1 cellular context compared by ENCODE assay signal in the genomic region with DNA sequence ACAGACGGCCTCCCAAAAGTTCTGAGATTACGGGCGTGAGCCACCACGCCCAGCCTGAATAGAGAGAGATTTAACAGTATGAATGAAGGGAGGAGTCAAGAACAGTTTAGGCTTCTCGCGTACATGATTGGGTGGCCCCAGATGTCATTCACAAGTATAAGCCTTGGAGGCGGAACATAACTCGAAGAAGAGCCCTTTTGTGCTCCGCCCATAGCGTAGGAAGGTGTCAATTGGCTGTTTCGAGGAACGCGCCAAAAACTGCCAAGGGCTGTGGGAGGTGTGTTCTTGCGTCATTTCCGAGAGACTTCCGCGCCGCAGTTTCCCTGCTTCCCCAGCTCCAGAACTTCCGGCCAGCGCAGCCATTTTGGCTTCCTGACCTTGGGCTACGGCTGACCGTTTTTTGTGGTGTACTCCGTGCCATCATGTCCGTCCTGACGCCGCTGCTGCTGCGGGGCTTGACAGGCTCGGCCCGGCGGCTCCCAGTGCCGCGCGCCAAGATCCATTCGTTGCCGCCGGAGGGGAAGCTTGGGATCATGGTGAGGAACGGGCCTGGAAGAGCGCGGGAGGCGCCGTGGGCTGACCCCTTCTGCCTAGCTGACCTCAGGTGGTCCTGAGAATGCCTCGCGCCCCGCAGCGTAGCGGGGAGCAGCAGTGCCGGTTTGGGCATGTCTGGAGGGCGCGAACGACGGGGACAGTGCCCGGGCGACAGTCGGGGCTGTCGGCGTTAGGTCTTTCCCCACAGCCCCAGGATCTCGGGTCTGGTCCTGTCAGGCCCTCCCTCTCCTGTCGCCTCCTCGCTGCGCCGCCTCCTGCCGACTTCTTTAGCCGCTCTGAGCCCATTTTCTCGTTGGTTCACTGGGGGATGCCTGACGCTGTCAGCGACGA.
TF ChIP-seq lines count a peak whose summit lies in the region.

COX8A (plus strand) TSS at position 362 of the 885 bp plus-strand sequence; CDS start at position 423, 61 bp downstream.

TF ChIP-seq in HepG2, 621 proteins besides CTCF, POLR2A, EP300 and RAD21 (continued from another document and continues in another):
- TF ChIP-seq, protein P1, sequence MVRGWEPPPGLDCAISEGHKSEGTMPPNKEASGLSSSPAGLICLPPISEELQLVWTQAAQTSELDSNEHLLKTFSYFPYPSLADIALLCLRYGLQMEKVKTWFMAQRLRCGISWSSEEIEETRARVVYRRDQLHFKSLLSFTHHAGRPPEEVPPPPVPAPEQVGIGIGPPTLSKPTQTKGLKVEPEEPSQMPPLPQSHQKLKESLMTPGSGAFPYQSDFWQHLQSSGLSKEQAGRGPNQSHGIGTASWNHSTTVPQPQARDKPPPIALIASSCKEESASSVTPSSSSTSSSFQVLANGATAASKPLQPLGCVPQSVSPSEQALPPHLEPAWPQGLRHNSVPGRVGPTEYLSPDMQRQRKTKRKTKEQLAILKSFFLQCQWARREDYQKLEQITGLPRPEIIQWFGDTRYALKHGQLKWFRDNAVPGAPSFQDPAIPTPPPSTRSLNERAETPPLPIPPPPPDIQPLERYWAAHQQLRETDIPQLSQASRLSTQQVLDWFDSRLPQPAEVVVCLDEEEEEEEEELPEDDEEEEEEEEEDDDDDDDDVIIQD (CRISPR knock-in tag; IDR thresholded peaks at IDR 0.05; ENCODE audit: low read depth): 0 out of 2 replicates have a peak, but pooled peaks have one; percentile 42
- TF ChIP-seq ZNF615 (CRISPR knock-in tag; IDR thresholded peaks at IDR 0.05; ENCODE audit: borderline replicate concordance) (no peak), ZNF713 (CRISPR knock-in tag; IDR thresholded peaks at IDR 0.05) (no peak), ZNF296 (CRISPR knock-in tag; conservative IDR thresholded peaks at IDR 0.05) (peak; percentile 83; the same call in 1 of the 2 replicates), ZSCAN30 (CRISPR knock-in tag; IDR thresholded peaks at IDR 0.05) (no peak), SSRP1 (CRISPR knock-in tag; IDR thresholded peaks at IDR 0.05) (no peak), CERS6 (CRISPR knock-in tag; IDR thresholded peaks at IDR 0.05) (0 out of 2 replicates have a peak, but pooled peaks have one; percentile 19), SAFB2 (CRISPR knock-in tag; IDR thresholded peaks at IDR 0.05; ENCODE audit: borderline replicate concordance, low read depth) (no peak; the same call in 1 of the 2 replicates), FOXJ3 (CRISPR knock-in tag; IDR thresholded peaks at IDR 0.05; ENCODE audit: borderline replicate concordance) (peak; percentile 51; the same call in 1 of the 2 replicates), ZFAT (CRISPR knock-in tag; conservative IDR thresholded peaks at IDR 0.05) (no peak; the same call in 1 of the 2 replicates), ATF7 (IDR thresholded peaks at IDR 0.05) (peak; percentile 70), ATF7 (CRISPR knock-in tag; IDR thresholded peaks at IDR 0.05) (no peak; the same call in 1 of the 2 replicates), ZEB1 (IDR thresholded peaks at IDR 0.05; ENCODE audit: insufficient replicate concordance, low read depth) (no peak), ZNF235 (CRISPR knock-in tag; IDR thresholded peaks at IDR 0.05; ENCODE audit: borderline replicate concordance) (no peak), ZNF782 (CRISPR knock-in tag; IDR thresholded peaks at IDR 0.05; ENCODE audit: borderline replicate concordance) (peak; percentile 53; the same call in 1 of the 2 replicates), KMT2B (CRISPR knock-in tag; IDR thresholded peaks at IDR 0.05) (peak; percentile 87), NKX3-1 (CRISPR knock-in tag; IDR thresholded peaks at IDR 0.05) (0 out of 2 replicates have a peak, but pooled peaks have one; percentile 4), SAP130 (CRISPR knock-in tag; IDR thresholded peaks at IDR 0.05; ENCODE audit: low read depth) (peak; percentile 93), PRPF4 (IDR thresholded peaks at IDR 0.05; ENCODE audit: low read depth, low read length, poor library complexity, severe bottlenecking) (no peak), MAFK (conservative IDR thresholded peaks at IDR 0.05 in 1 of 2, IDR thresholded peaks at IDR 0.05 in 1 of 2; ENCODE audit: low read length in 2 of 2) (no peak), MAFF (IDR thresholded peaks at IDR 0.05; ENCODE audit: low read depth, low read length) (no peak), RXRA (CRISPR knock-in tag; IDR thresholded peaks at IDR 0.05) (peak; percentile 68; the same call in 1 of the 2 replicates), NRL (CRISPR knock-in tag; IDR thresholded peaks at IDR 0.05; ENCODE audit: borderline replicate concordance) (peak; percentile 31; the same call in 1 of the 2 replicates), HOXA7 (CRISPR knock-in tag; IDR thresholded peaks at IDR 0.05) (no peak), ZNF616 (CRISPR knock-in tag; IDR thresholded peaks at IDR 0.05; ENCODE audit: low read depth) (peak; percentile 32; the same call in 1 of the 2 replicates), NONO (IDR thresholded peaks at IDR 0.05) (no peak), NONO (CRISPR knock-in tag; conservative IDR thresholded peaks at IDR 0.05) (peak; percentile 88), TBL1XR1 (IDR thresholded peaks at IDR 0.05; ENCODE audit: borderline replicate concordance, low read length, partially characterized antibody) (no peak), ARNTL (CRISPR knock-in tag; IDR thresholded peaks at IDR 0.05) (peak; percentile 51), SMARCC2 (IDR thresholded peaks at IDR 0.05) (no peak), CC2D1A (CRISPR knock-in tag; IDR thresholded peaks at IDR 0.05) (no peak), SMAD1 (CRISPR knock-in tag; IDR thresholded peaks at IDR 0.05; ENCODE audit: borderline replicate concordance, low read depth) (peak; percentile 95), PLRG1 (conservative IDR thresholded peaks at IDR 0.05) (no peak), MEIS1 (CRISPR knock-in tag; IDR thresholded peaks at IDR 0.05; ENCODE audit: borderline replicate concordance) (no peak), REPIN1 (CRISPR knock-in tag; IDR thresholded peaks at IDR 0.05; ENCODE audit: borderline replicate concordance, low read depth) (peak; percentile 80; the same call in 1 of the 2 replicates), MAX (IDR thresholded peaks at IDR 0.05) (peak; percentile 77; the same call in 1 of the 2 replicates), TBX3 (IDR thresholded peaks at IDR 0.05; ENCODE audit: borderline replicate concordance) (no peak), GFI1 (CRISPR knock-in tag; IDR thresholded peaks at IDR 0.05; ENCODE audit: borderline replicate concordance) (no peak), KDM2A (CRISPR knock-in tag; IDR thresholded peaks at IDR 0.05; ENCODE audit: borderline replicate concordance, low read depth) (peak; percentile 89), NFE2L1 (CRISPR knock-in tag; IDR thresholded peaks at IDR 0.05; ENCODE audit: borderline replicate concordance) (peak; percentile 72; the same call in 1 of the 2 replicates), HES4 (CRISPR knock-in tag; IDR thresholded peaks at IDR 0.05; ENCODE audit: borderline replicate concordance) (peak; percentile 95), HCFC1 (IDR thresholded peaks at IDR 0.05; ENCODE audit: low read depth, low read length) (0 out of 2 replicates have a peak, but pooled peaks have one; percentile 29), SRF (IDR thresholded peaks at IDR 0.05; ENCODE audit: low read depth, low read length) (no peak; the same call in 1 of the 2 replicates), ZNF816 (CRISPR knock-in tag; IDR thresholded peaks at IDR 0.05; ENCODE audit: borderline replicate concordance) (no peak; the same call in 1 of the 2 replicates), ZNF138 (CRISPR knock-in tag; IDR thresholded peaks at IDR 0.05; ENCODE audit: low read depth) (no peak; the same call in 1 of the 2 replicates), ZMYM3 (CRISPR knock-in tag; IDR thresholded peaks at IDR 0.05) (no peak), ZNF792 (CRISPR knock-in tag; IDR thresholded peaks at IDR 0.05) (peak; percentile 75; the same call in 1 of the 2 replicates), ZNF549 (CRISPR knock-in tag; IDR thresholded peaks at IDR 0.05) (no peak)
- TF ChIP-seq, protein P2, sequence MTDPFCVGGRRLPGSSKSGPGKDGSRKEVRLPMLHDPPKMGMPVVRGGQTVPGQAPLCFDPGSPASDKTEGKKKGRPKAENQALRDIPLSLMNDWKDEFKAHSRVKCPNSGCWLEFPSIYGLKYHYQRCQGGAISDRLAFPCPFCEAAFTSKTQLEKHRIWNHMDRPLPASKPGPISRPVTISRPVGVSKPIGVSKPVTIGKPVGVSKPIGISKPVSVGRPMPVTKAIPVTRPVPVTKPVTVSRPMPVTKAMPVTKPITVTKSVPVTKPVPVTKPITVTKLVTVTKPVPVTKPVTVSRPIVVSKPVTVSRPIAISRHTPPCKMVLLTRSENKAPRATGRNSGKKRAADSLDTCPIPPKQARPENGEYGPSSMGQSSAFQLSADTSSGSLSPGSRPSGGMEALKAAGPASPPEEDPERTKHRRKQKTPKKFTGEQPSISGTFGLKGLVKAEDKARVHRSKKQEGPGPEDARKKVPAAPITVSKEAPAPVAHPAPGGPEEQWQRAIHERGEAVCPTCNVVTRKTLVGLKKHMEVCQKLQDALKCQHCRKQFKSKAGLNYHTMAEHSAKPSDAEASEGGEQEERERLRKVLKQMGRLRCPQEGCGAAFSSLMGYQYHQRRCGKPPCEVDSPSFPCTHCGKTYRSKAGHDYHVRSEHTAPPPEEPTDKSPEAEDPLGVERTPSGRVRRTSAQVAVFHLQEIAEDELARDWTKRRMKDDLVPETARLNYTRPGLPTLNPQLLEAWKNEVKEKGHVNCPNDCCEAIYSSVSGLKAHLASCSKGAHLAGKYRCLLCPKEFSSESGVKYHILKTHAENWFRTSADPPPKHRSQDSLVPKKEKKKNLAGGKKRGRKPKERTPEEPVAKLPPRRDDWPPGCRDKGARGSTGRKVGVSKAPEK (CRISPR knock-in tag; IDR thresholded peaks at IDR 0.05; ENCODE audit: borderline replicate concordance): no peak
- TF ChIP-seq, protein P3, sequence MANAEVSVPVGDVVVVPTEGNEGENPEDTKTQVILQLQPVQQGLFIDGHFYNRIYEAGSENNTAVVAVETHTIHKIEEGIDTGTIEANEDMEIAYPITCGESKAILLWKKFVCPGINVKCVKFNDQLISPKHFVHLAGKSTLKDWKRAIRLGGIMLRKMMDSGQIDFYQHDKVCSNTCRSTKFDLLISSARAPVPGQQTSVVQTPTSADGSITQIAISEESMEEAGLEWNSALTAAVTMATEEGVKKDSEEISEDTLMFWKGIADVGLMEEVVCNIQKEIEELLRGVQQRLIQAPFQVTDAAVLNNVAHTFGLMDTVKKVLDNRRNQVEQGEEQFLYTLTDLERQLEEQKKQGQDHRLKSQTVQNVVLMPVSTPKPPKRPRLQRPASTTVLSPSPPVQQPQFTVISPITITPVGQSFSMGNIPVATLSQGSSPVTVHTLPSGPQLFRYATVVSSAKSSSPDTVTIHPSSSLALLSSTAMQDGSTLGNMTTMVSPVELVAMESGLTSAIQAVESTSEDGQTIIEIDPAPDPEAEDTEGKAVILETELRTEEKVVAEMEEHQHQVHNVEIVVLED (CRISPR knock-in tag; IDR thresholded peaks at IDR 0.05; ENCODE audit: borderline replicate concordance): peak; percentile 66; the same call in 1 of the 2 replicates
- TF ChIP-seq, protein P4, sequence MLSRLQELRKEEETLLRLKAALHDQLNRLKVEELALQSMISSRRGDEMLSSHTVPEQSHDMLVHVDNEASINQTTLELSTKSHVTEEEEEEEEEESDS (CRISPR knock-in tag; IDR thresholded peaks at IDR 0.05; ENCODE audit: borderline replicate concordance): peak; percentile 35; the same call in 1 of the 2 replicates
- TF ChIP-seq, protein P5, sequence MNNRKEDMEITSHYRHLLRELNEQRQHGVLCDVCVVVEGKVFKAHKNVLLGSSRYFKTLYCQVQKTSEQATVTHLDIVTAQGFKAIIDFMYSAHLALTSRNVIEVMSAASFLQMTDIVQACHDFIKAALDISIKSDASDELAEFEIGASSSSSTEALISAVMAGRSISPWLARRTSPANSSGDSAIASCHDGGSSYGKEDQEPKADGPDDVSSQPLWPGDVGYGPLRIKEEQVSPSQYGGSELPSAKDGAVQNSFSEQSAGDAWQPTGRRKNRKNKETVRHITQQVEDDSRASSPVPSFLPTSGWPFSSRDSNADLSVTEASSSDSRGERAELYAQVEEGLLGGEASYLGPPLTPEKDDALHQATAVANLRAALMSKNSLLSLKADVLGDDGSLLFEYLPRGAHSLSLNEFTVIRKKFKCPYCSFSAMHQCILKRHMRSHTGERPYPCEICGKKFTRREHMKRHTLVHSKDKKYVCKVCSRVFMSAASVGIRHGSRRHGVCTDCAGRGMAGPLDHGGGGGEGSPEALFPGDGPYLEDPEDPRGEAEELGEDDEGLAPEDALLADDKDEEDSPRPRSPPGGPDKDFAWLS (CRISPR knock-in tag; IDR thresholded peaks at IDR 0.05; ENCODE audit: borderline replicate concordance): no peak
- TF ChIP-seq, protein P6, sequence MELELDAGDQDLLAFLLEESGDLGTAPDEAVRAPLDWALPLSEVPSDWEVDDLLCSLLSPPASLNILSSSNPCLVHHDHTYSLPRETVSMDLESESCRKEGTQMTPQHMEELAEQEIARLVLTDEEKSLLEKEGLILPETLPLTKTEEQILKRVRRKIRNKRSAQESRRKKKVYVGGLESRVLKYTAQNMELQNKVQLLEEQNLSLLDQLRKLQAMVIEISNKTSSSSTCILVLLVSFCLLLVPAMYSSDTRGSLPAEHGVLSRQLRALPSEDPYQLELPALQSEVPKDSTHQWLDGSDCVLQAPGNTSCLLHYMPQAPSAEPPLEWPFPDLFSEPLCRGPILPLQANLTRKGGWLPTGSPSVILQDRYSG (CRISPR knock-in tag; IDR thresholded peaks at IDR 0.05): no peak
- TF ChIP-seq, protein P7, sequence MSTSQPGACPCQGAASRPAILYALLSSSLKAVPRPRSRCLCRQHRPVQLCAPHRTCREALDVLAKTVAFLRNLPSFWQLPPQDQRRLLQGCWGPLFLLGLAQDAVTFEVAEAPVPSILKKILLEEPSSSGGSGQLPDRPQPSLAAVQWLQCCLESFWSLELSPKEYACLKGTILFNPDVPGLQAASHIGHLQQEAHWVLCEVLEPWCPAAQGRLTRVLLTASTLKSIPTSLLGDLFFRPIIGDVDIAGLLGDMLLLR (CRISPR knock-in tag; IDR thresholded peaks at IDR 0.05): no peak
- TF ChIP-seq, protein P8, sequence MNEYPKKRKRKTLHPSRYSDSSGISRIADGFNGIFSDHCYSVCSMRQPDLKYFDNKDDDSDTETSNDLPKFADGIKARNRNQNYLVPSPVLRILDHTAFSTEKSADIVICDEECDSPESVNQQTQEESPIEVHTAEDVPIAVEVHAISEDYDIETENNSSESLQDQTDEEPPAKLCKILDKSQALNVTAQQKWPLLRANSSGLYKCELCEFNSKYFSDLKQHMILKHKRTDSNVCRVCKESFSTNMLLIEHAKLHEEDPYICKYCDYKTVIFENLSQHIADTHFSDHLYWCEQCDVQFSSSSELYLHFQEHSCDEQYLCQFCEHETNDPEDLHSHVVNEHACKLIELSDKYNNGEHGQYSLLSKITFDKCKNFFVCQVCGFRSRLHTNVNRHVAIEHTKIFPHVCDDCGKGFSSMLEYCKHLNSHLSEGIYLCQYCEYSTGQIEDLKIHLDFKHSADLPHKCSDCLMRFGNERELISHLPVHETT (CRISPR knock-in tag; conservative IDR thresholded peaks at IDR 0.05): 0 out of 2 replicates have a peak, but pooled peaks have one; percentile 62
